Comparison of ENCODE assay signal across 1 cellular context in genomic region chr17:48027322-48027981, GRCh38.
TF ChIP-seq lines count a peak whose summit lies in the region.

No MANE protein-coding gene starts in this region.

TF ChIP-seq in HEK293, 187 proteins besides CTCF, POLR2A, EP300 and RAD21:
- TF ChIP-seq ZNF398 (tag by site-specific recombination; IDR thresholded peaks at IDR 0.05) = no peak
- TF ChIP-seq SALL2 (tag by site-specific recombination; IDR thresholded peaks at IDR 0.05; ENCODE audit: borderline replicate concordance) = no peak
- TF ChIP-seq ZNF580 (tag by site-specific recombination; IDR thresholded peaks at IDR 0.05) = 0 out of 2 replicates have a peak, but pooled peaks have one; percentile 56
- TF ChIP-seq ZNF768 (tag by site-specific recombination; IDR thresholded peaks at IDR 0.05) = peak; percentile 95; the same call in 1 of the 2 replicates
